Comparison of ENCODE assay signal across 1 cellular context in genomic region chr19:1247747-1248453, GRCh38.
A peak's percentile ranks its signal among the peaks of the same experiment; 100 is the strongest.
TF ChIP-seq lines count a peak whose summit lies in the region.

No MANE protein-coding gene starts in this region.

TF ChIP-seq in K562, 482 proteins besides CTCF, POLR2A, EP300 and RAD21 (continued from another document and continues in another):
- TF ChIP-seq BRF2 (IDR thresholded peaks at IDR 0.05; ENCODE audit: borderline replicate concordance, insufficient read depth, insufficient read length) (no peak), TAL1 (IDR thresholded peaks at IDR 0.05) (no peak), WHSC1 (IDR thresholded peaks at IDR 0.05; ENCODE audit: low read length) (no peak), ZBTB7A (IDR thresholded peaks at IDR 0.05; ENCODE audit: borderline replicate concordance, control insufficient read depth, low read depth, low read length) (peak; percentile 96), CTCFL (IDR thresholded peaks at IDR 0.05; ENCODE audit: borderline replicate concordance, insufficient read depth, low read depth, low read length, poor library complexity, severe bottlenecking) (peak; percentile 64), CREB3L1 (IDR thresholded peaks at IDR 0.05; ENCODE audit: borderline replicate concordance, low read depth) (0 out of 2 replicates have a peak, but pooled peaks have one; percentile 11), ADNP (tag; IDR thresholded peaks at IDR 0.05) (peak; percentile 100), FOXP1 (CRISPR knock-in tag; IDR thresholded peaks at IDR 0.05) (no peak), CCAR2 (IDR thresholded peaks at IDR 0.05; ENCODE audit: low read depth, low read length) (no peak), ZNF263 (CRISPR knock-in tag; IDR thresholded peaks at IDR 0.05; ENCODE audit: borderline replicate concordance) (no peak; the same call in none of the 2 replicates), ZNF696 (CRISPR knock-in tag; conservative IDR thresholded peaks at IDR 0.05) (no peak), ZMIZ1 (IDR thresholded peaks at IDR 0.05; ENCODE audit: low read depth in 2 of 2, low read length in 2 of 2) (no peak), ZBTB34 (CRISPR knock-in tag; IDR thresholded peaks at IDR 0.05) (no peak), TAF9B (IDR thresholded peaks at IDR 0.05; ENCODE audit: partially characterized antibody) (no peak), COPS2 (conservative IDR thresholded peaks at IDR 0.05) (no peak), ZNF311 (CRISPR knock-in tag; IDR thresholded peaks at IDR 0.05) (no peak), MBD1 (CRISPR knock-in tag; IDR thresholded peaks at IDR 0.05) (no peak), POU5F1 (IDR thresholded peaks at IDR 0.05; ENCODE audit: borderline replicate concordance, low read depth, low read length, partially characterized antibody) (no peak), NFRKB (IDR thresholded peaks at IDR 0.05; ENCODE audit: low read depth) (no peak), CBFA2T2 (conservative IDR thresholded peaks at IDR 0.05) (no peak), IRF1 (CRISPR knock-in tag; IDR thresholded peaks at IDR 0.05; ENCODE audit: borderline replicate concordance) (no peak), CREBBP (IDR thresholded peaks at IDR 0.05; ENCODE audit: low read depth, low read length) (no peak), ZKSCAN3 (CRISPR knock-in tag; IDR thresholded peaks at IDR 0.05) (no peak), TCFL5 (CRISPR knock-in tag; conservative IDR thresholded peaks at IDR 0.05) (no peak), MEF2A (IDR thresholded peaks at IDR 0.05; ENCODE audit: control insufficient read depth, low read depth, low read length) (no peak), GTF3C2 (IDR thresholded peaks at IDR 0.05; ENCODE audit: borderline replicate concordance, extremely low read depth, insufficient read length) (no peak), NR2F6 (CRISPR knock-in tag; IDR thresholded peaks at IDR 0.05) (no peak), KDM1A (IDR thresholded peaks at IDR 0.05) (peak; percentile 89 to 95), JUN (IDR thresholded peaks at IDR 0.05; ENCODE audit: borderline replicate concordance, low read depth, low read length) (peak; percentile 44; the same call in 1 of the 2 replicates), JUN (CRISPR knock-in tag; IDR thresholded peaks at IDR 0.05; ENCODE audit: borderline replicate concordance) (no peak), HNRNPUL1 (IDR thresholded peaks at IDR 0.05; ENCODE audit: low read length) (no peak), ZNF318 (IDR thresholded peaks at IDR 0.05; ENCODE audit: borderline replicate concordance in 1 of 2, low read depth in 1 of 2) (no peak), FOS (IDR thresholded peaks at IDR 0.05; ENCODE audit: extremely low read depth, insufficient read length) (no peak), KLF16 (IDR thresholded peaks at IDR 0.05) (0 out of 2 replicates have a peak, but pooled peaks have one; percentile 19)
